ENCODE assay signal across 9 cellular contexts in genomic region chr9:113309204-113309813, GRCh38. TPM values are rescaled to one million over a fixed set of nuclear protein-coding genes. Genes with fewer than 3 reads are reported as not detected.
A peak's percentile ranks its signal among the peaks of the same experiment; 100 is the strongest.
DNase-seq lines count a peak whose midpoint lies in the region; ATAC-seq and TF ChIP-seq lines count a peak whose summit lies in the region.
"Had no signal": no experiment of that assay in that cellular context is flagged by ENCODE, and none has a peak within 500 bp of the region (broad histone marks: within the 10 kb centered on the region; RNA-seq: fewer than 3 reads in every experiment).

No MANE protein-coding gene starts in this region.

- H3K36me3 ChIP-seq in SK-N-SH (replicated peaks in 1 of 2; ENCODE audit: control insufficient read depth in 1 of 2, insufficient read depth in 2 of 2, low read length in 1 of 2) (no peaks in the 10 kb centered on the region), neural progenitor cell (no peaks in the 10 kb centered on the region)

- no peak for TF ChIP-seq EP300 in SK-N-SH (IDR thresholded peaks at IDR 0.05; ENCODE audit: borderline replicate concordance in 1 of 2, low read depth in 1 of 2, low read length in 1 of 2)

- H3K4me1 ChIP-seq in SK-N-SH (ENCODE audit: control insufficient read depth in 1 of 2, insufficient read depth in 2 of 2, low read depth in 1 of 2, low read length in 1 of 2) (peaks cover 0 to 3% of the 10 kb centered on the region in 2 experiments; a peak in 1 of 4 replicates), neural progenitor cell (no peaks in the 10 kb centered on the region)

- H2AFZ ChIP-seq in SK-N-SH (ENCODE audit: low read depth) (no peak overlapping the region), neural progenitor cell (replicated peaks) (no peak overlapping the region)

- H3K9me3 Mint-ChIP-seq in neural progenitor cell, result no peaks in the 10 kb centered on the region
- H3K9me3 Mint-ChIP-seq: CD8-positive, alpha-beta memory T cell had no signal

- H3K27me3 ChIP-seq in SK-N-SH (ENCODE audit: insufficient read depth), result no peaks in the 10 kb centered on the region
- H3K27me3 ChIP-seq in neural progenitor cell, result no peaks in the 10 kb centered on the region

- H4K20me1 ChIP-seq in SK-N-SH (ENCODE audit: insufficient read depth), result no peaks in the 10 kb centered on the region
- H4K20me1 ChIP-seq in neural progenitor cell (ENCODE audit: low read depth), result no peaks in the 10 kb centered on the region

- peaks cover 4% of the 10 kb centered on the region for H3K4me1 Mint-ChIP-seq in neural progenitor cell
- H3K4me1 Mint-ChIP-seq: CD8-positive, alpha-beta memory T cell had no signal

- H3K4me3 Mint-ChIP-seq in neural progenitor cell, result no peak overlapping the region
- H3K4me3 Mint-ChIP-seq: CD8-positive, alpha-beta memory T cell had no signal

- H3K27ac ChIP-seq in SK-N-SH (ENCODE audit: low read depth in 2 of 2, low read length in 1 of 2), result no peak overlapping the region
- no peak overlapping the region for H3K27ac ChIP-seq in neural progenitor cell

- peak in 2 of 3 experiments; percentile 13 to 70 for DNase-seq in NCI-H1417 (lab: John Stamatoyannopoulos, UW)
- DNase-seq in NCI-H1417 treated with DMSO at 0.1 percent for 48 hours (lab: John Stamatoyannopoulos, UW), result no peak
- peak; percentile 33 for DNase-seq in HPDE6-E6E7 (ENCODE audit: extremely low spot score)
- DNase-seq in SK-N-SH, result peak; percentile 69
- peak; percentile 60 for DNase-seq in epithelial cell of esophagus (ENCODE audit: low read depth)
- peak; percentile 47 for DNase-seq in neural progenitor cell (ENCODE audit: low spot score)
- DNase-seq in GOT3 (lab: John Stamatoyannopoulos, UW), result no peak

- H3K4me2 ChIP-seq in SK-N-SH, result no peak overlapping the region
- no peak overlapping the region for H3K4me2 ChIP-seq in neural progenitor cell

- no peaks in the 10 kb centered on the region for H3K79me2 ChIP-seq in SK-N-SH (ENCODE audit: insufficient read depth)
- H3K79me2 ChIP-seq in neural progenitor cell (ENCODE audit: low read depth), result no peaks in the 10 kb centered on the region

- H3F3A ChIP-seq in SK-N-SH (replicated peaks; ENCODE audit: insufficient read depth) (peaks cover 3% of the 10 kb centered on the region), neural progenitor cell (ENCODE audit: low read depth) (no peaks in the 10 kb centered on the region)

- H3K27me3 Mint-ChIP-seq in neural progenitor cell (ENCODE audit: insufficient read depth, low read depth), result no peaks in the 10 kb centered on the region

- H3K27ac Mint-ChIP-seq in neural progenitor cell, result no peak overlapping the region
- H3K27ac Mint-ChIP-seq: CD8-positive, alpha-beta memory T cell had no signal

- H3K9me3 ChIP-seq in SK-N-SH (no peaks in the 10 kb centered on the region), neural progenitor cell (ENCODE audit: low read depth) (no peaks in the 10 kb centered on the region)

- POLR2A ChIA-PET in SK-N-SH (lab: Yijun Ruan, JAX), result no interaction called here

- H3K9me2 ChIP-seq in SK-N-SH, result no peaks in the 10 kb centered on the region

- H3K4me3 ChIP-seq in SK-N-SH (ENCODE audit: low read depth in 2 of 2, low read length in 1 of 2) (no peak overlapping the region; a peak in 1 of 4 replicates), epithelial cell of esophagus (ENCODE audit: low read length) (no peak overlapping the region), neural progenitor cell (no peak overlapping the region)

- CTCF ChIA-PET in SK-N-SH (lab: Yijun Ruan, JAX), result interaction anchor here (0.7 to 3.0 kb wide), 25 partner anchors 8 to 349 kb away, joined by 3 to 22 read pairs (median 5); partner anchors contain the start of genes ALAD, C9orf43, POLE3 and WDR31

- no peak overlapping the region for H3K9ac ChIP-seq in SK-N-SH
- no peak overlapping the region for H3K9ac ChIP-seq in neural progenitor cell

- 3% methylated on average over 2 of the region's 2 CpGs for WGBS in SK-N-SH (ENCODE audit: low lambda C conversion rate)

- TF ChIP-seq CTCF in SK-N-SH (IDR thresholded peaks at IDR 0.05) (peak; percentile 85), epithelial cell of esophagus (IDR thresholded peaks at IDR 0.05; ENCODE audit: insufficient read depth, low read depth, low read length, missing control alignments) (peak; percentile 90), neural progenitor cell (IDR thresholded peaks at IDR 0.05) (peak; percentile 73)

- ATAC-seq in HG03175 (IDR thresholded peaks at IDR 0.05; ENCODE audit: unreplicated experiment), result no peak

- H3K36me3 Mint-ChIP-seq in neural progenitor cell, result no peaks in the 10 kb centered on the region
- H3K36me3 Mint-ChIP-seq: CD8-positive, alpha-beta memory T cell had no signal

- TF ChIP-seq RAD21 in SK-N-SH (IDR thresholded peaks at IDR 0.05; ENCODE audit: low read length), result peak; percentile 95

TF ChIP-seq in SK-N-SH, 30 proteins besides CTCF, POLR2A, EP300 and RAD21:
- TF ChIP-seq MAX (IDR thresholded peaks at IDR 0.05; ENCODE audit: low read depth) (no peak; the same call in 1 of the 2 replicates), RFX5 (IDR thresholded peaks at IDR 0.05; ENCODE audit: low read length) (0 out of 2 replicates have a peak, but pooled peaks have one; percentile 42), SMC3 (IDR thresholded peaks at IDR 0.05; ENCODE audit: low read depth, low read length) (peak; percentile 78)

RNA-seq across cellular contexts. Expression of gene RNF183, which starts 6.1 kb away (rescaled TPM):
- polyA plus RNA-seq in SK-N-SH (2012; rRNA removed), result not detected in 2 replicates
- not detected in 2 replicates for polyA plus RNA-seq in SK-N-SH (2012; cell fraction: cytosol; rRNA removed)
- 0.04 and 0.05 TPM in 2 replicates for polyA plus RNA-seq in SK-N-SH (2012; cell fraction: nucleus; rRNA removed)
- 0.09 and 0.28 TPM in 2 replicates for total RNA-seq in neural progenitor cell (ENCODE audit: low replicate concordance)
- total RNA-seq: CD8-positive, alpha-beta memory T cell had no signal
- polyA plus RNA-seq: CD8-positive, alpha-beta memory T cell had no signal

RNA-seq across cellular contexts. Expression of gene WDR31, which starts 30.8 kb away (rescaled TPM):
- polyA plus RNA-seq in SK-N-SH (2012; rRNA removed), result 0.74 and 1.3 TPM in 2 replicates
- polyA plus RNA-seq in SK-N-SH (2012; cell fraction: cytosol; rRNA removed), result 0.81 and 0.83 TPM in 2 replicates
- polyA plus RNA-seq in SK-N-SH (2012; cell fraction: nucleus; rRNA removed), result 0.58 and 1.0 TPM in 2 replicates
- total RNA-seq in neural progenitor cell (ENCODE audit: low replicate concordance), result 2.5 and 3.2 TPM in 2 replicates

RNA-seq across cellular contexts. Expression of gene PRPF4, which starts 33.9 kb away (rescaled TPM):
- 22.5 and 23.2 TPM in 2 replicates for polyA plus RNA-seq in SK-N-SH (2012; rRNA removed)
- 27.4 and 27.9 TPM in 2 replicates for polyA plus RNA-seq in SK-N-SH (2012; cell fraction: cytosol; rRNA removed)
- 17.7 and 22.0 TPM in 2 replicates for polyA plus RNA-seq in SK-N-SH (2012; cell fraction: nucleus; rRNA removed)
- total RNA-seq in neural progenitor cell (ENCODE audit: low replicate concordance), result 28.2 and 34.0 TPM in 2 replicates

RNA-seq across cellular contexts. Expression of gene CDC26, which starts 33.9 kb away (rescaled TPM):
- polyA plus RNA-seq in SK-N-SH (2012; rRNA removed), result 29.6 and 31.0 TPM in 2 replicates
- polyA plus RNA-seq in SK-N-SH (2012; cell fraction: cytosol; rRNA removed), result 42.2 and 73.5 TPM in 2 replicates
- 15.6 and 18.9 TPM in 2 replicates for polyA plus RNA-seq in SK-N-SH (2012; cell fraction: nucleus; rRNA removed)
- total RNA-seq in neural progenitor cell (ENCODE audit: low replicate concordance), result 45.6 and 94.4 TPM in 2 replicates

RNA-seq across cellular contexts. Expression of gene BSPRY, which starts 40.0 kb away (rescaled TPM):
- 0.03 TPM in 1 of 2 replicates, not detected in the other for polyA plus RNA-seq in SK-N-SH (2012; rRNA removed)
- polyA plus RNA-seq in SK-N-SH (2012; cell fraction: cytosol; rRNA removed), result 0.01 TPM in 1 of 2 replicates, not detected in the other
- polyA plus RNA-seq in SK-N-SH (2012; cell fraction: nucleus; rRNA removed), result 0.02 and 0.05 TPM in 2 replicates
- total RNA-seq in neural progenitor cell (ENCODE audit: low replicate concordance), result 0.25 and 0.58 TPM in 2 replicates

Comparison
In these comparisons a context has a peak if more than half of its experiments do, and no peak if none do; other contexts are left out.
1. DNase-seq: peak in NCI-H1417 (2 of 3), HPDE6-E6E7 (single experiment), SK-N-SH (single experiment), epithelial cell of esophagus (single experiment) and neural progenitor cell (single experiment); none in NCI-H1417 treated with DMSO at 0.1 percent for 48 hours (single experiment) and GOT3 (single experiment).
2. Peak in every context shown above with its lines, with median percentiles within 50 percentile points of each other: CTCF ChIP-seq.